In genomic region chr2:233690444-233690843, GRCh38 we compare ENCODE assay signal across 1 cellular context.
TF ChIP-seq lines count a peak whose summit lies in the region.

No MANE protein-coding gene starts in this region.

TF ChIP-seq in IMR-90, 13 proteins besides CTCF, POLR2A, EP300 and RAD21:
- TF ChIP-seq RFX5 (IDR thresholded peaks at IDR 0.05; ENCODE audit: low read depth, low read length): no peak
- TF ChIP-seq CHD1 (IDR thresholded peaks at IDR 0.05; ENCODE audit: low read depth, low read length): no peak
- TF ChIP-seq SMC3 (IDR thresholded peaks at IDR 0.05; ENCODE audit: low read depth, low read length): no peak
- TF ChIP-seq ELK1 (IDR thresholded peaks at IDR 0.05; ENCODE audit: borderline replicate concordance, low read depth, low read length): no peak
- no peak for TF ChIP-seq RCOR1 (IDR thresholded peaks at IDR 0.05; ENCODE audit: insufficient replicate concordance, low read length)
- TF ChIP-seq NFE2L2 (IDR thresholded peaks at IDR 0.05; ENCODE audit: low read depth, low read length): no peak
- no peak for TF ChIP-seq BHLHE40 (IDR thresholded peaks at IDR 0.05; ENCODE audit: low read depth, low read length)
- TF ChIP-seq MAFK (IDR thresholded peaks at IDR 0.05; ENCODE audit: low read depth, low read length): no peak
- TF ChIP-seq USF2 (IDR thresholded peaks at IDR 0.05; ENCODE audit: low read depth, low read length): no peak
- no peak for TF ChIP-seq FOS (IDR thresholded peaks at IDR 0.05; ENCODE audit: low read depth, low read length)
- no peak for TF ChIP-seq CEBPB (IDR thresholded peaks at IDR 0.05; ENCODE audit: low read depth, low read length)
- TF ChIP-seq MAZ (IDR thresholded peaks at IDR 0.05; ENCODE audit: borderline replicate concordance, low read depth, low read length): no peak
- TF ChIP-seq MXI1 (IDR thresholded peaks at IDR 0.05; ENCODE audit: borderline replicate concordance, low read depth, low read length): no peak
